ENCODE assay signal across 1 cellular context in the genomic region with DNA sequence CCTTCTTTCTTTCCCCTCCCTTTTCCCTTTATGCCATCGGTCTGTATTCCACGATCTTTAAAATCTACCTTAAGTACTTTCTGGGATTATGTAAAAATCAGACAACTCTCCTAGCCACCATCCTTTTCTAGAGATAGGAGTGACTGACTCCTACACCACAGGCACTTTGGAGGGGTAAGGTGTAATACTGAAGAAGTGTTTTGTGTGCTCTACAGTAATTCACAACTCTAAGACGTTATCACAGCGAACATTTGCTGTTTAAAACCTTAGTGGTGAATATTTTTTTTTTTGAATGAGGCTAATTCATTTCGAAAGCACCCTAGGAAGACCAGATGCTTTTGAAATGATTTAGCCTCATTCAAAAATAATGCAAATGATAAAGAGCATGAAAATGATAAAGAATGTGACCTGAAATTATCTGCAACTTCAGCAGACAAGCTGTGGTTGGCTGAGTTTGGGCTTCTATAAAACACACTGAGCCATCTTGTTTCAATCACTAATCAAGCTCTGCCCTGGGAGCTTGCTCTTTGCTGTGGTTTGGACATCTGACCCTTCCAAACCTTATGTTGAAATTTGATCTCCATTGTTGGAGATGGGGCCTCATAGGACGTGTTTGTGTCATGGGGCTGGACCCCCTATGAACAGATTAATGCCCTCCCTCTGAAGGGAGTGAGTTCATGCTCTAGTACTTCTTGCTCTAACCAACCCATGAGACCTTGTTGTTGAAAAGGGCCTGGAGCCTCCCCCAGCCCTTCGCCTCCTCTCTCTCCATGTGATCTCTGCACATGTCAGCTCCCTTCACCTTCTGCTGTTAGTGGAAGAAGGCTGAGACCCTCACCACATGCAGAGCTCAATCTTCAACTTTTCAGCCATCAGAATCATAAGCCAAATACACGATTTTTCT. TPM values are rescaled to one million over a fixed set of nuclear protein-coding genes. Genes with fewer than 3 reads are reported as not detected.
"Had no signal": no experiment of that assay in that cellular context is flagged by ENCODE, and none has a peak within 500 bp of the region (broad histone marks: within the 10 kb centered on the region; RNA-seq: fewer than 3 reads in every experiment).

No MANE protein-coding gene starts in this region.

RNA-seq across cellular contexts. Expression of a gene that starts 21.3 kb away (rescaled TPM):
- total RNA-seq: LHCN-M2 had no signal
